In genomic region chr4:142091691-142092182, GRCh38 we compare ENCODE assay signal across 8 cellular contexts.
DNase-seq lines count a peak whose midpoint lies in the region; ATAC-seq, FAIRE-seq and TF ChIP-seq lines count a peak whose summit lies in the region.
"Had no signal": no experiment of that assay in that cellular context is flagged by ENCODE, and none has a peak within 500 bp of the region (broad histone marks: within the 10 kb centered on the region; RNA-seq: fewer than 3 reads in every experiment).

No MANE protein-coding gene starts in this region.

- peak; percentile 46 for FAIRE-seq in urothelium cell line (lab: Jason Lieb, UNC)
- FAIRE-seq: colon had no signal

- H3K4me1 ChIP-seq in left lung (no peaks in the 10 kb centered on the region), colonic mucosa (no peaks in the 10 kb centered on the region)

- H3K27ac ChIP-seq in left lung = peak overlapping the region in 1 of 2 donors; percentile 61
- no peak overlapping the region for H3K27ac ChIP-seq in colonic mucosa

- DNase-seq in M059J (ENCODE audit: low read depth) (peak; percentile 96), choroid plexus epithelial cell (ENCODE audit: low read depth) (peak; percentile 81), left lung (no peak), urothelium cell line (ENCODE audit: low spot score) (peak; percentile 11), T-helper 9 cell (no peak), NCI-H2107 (lab: John Stamatoyannopoulos, UW) (no peak), colonic mucosa (no peak)

- no peaks in the 10 kb centered on the region for H3K9me3 ChIP-seq in left lung
- no peaks in the 10 kb centered on the region for H3K9me3 ChIP-seq in colonic mucosa

- no peaks in the 10 kb centered on the region for H3K36me3 ChIP-seq in left lung
- H3K36me3 ChIP-seq in colonic mucosa = no peaks in the 10 kb centered on the region

- no peak overlapping the region for H3K4me3 ChIP-seq in choroid plexus epithelial cell (ENCODE audit: low read depth, low read length)
- H3K4me3 ChIP-seq in left lung = no peak overlapping the region
- H3K4me3 ChIP-seq in colonic mucosa = no peak overlapping the region

- no peaks in the 10 kb centered on the region for H3K27me3 ChIP-seq in left lung
- H3K27me3 ChIP-seq in colonic mucosa = no peaks in the 10 kb centered on the region

- no peak for TF ChIP-seq CTCF in choroid plexus epithelial cell (conservative IDR thresholded peaks at IDR 0.05; ENCODE audit: low read depth, low read length)
- TF ChIP-seq CTCF in left lung (IDR thresholded peaks at IDR 0.05) = no peak
- TF ChIP-seq CTCF in colonic mucosa (IDR thresholded peaks at IDR 0.05) = no peak

- no peak overlapping the region for H3K9ac ChIP-seq in colonic mucosa (ENCODE audit: low read depth in 2 of 2, low read length in 2 of 2)

- peak; percentile 57 for ATAC-seq in left lung

- intact Hi-C loops in left lung (cut with DNase I) = no loop called here
- intact Hi-C loops in colonic mucosa (cut with DNase I) = no loop called here

Comparison
In these comparisons a context has a peak if more than half of its experiments do, and no peak if none do; other contexts are left out.
1. DNase-seq: peak in M059J (single experiment), choroid plexus epithelial cell (single experiment) and urothelium cell line (single experiment); none in left lung (0 of 2), T-helper 9 cell (single experiment), NCI-H2107 (single experiment) and colonic mucosa (single experiment).